In genomic region chr3:14837188-14837587, GRCh38 we compare ENCODE assay signal across 29 cellular contexts. TPM values are rescaled to one million over a fixed set of nuclear protein-coding genes. Genes with fewer than 3 reads are reported as not detected.
DNase-seq lines count a peak whose midpoint lies in the region; ATAC-seq, FAIRE-seq and TF ChIP-seq lines count a peak whose summit lies in the region.
"Had no signal": no experiment of that assay in that cellular context is flagged by ENCODE, and none has a peak within 500 bp of the region (broad histone marks: within the 10 kb centered on the region; RNA-seq: fewer than 3 reads in every experiment).

No MANE protein-coding gene starts in this region.

- no peak for ATAC-seq in heart left ventricle
- ATAC-seq in Right ventricle myocardium inferior, result no peak
- no peak for ATAC-seq in gastroesophageal sphincter
- ATAC-seq in stimulated activated effector memory CD8-positive, alpha-beta T cell treated with anti-CD3 and anti-CD28 coated beads, Interleukin-12 subunit alpha, Interleukin-12 subunit beta, amount 100 ng/mL, for 72 hours, result no peak
- ATAC-seq in HG03039 (IDR thresholded peaks at IDR 0.05; ENCODE audit: unreplicated experiment), result no peak
- ATAC-seq: A549; activated CD8-positive, alpha-beta T cell treated with anti-CD3 and anti-CD28 coated beads for 36 hours; activated naive CD8-positive, alpha-beta T cell treated with anti-CD3 and anti-CD28 coated beads, Interleukin-2, amount 50 U/mL, for 24 hours; CD8-positive, alpha-beta T cell; foreskin keratinocyte; stimulated activated naive B cell treated with anti-CD40 and anti-IgM and Interleukin-4, amounts not matched to agents 10 μg/mL and 1 μg/mL and 100 μg/mL, for 72 hours; T-cell had no signal

- H3K27ac ChIP-seq in heart left ventricle (peak overlapping the region in 11 of 12 donors; percentile 3 to 63 (median 44)), gastroesophageal sphincter (peak overlapping the region in 3 of 4 donors; percentile 46 to 52 (median 51)), uterus (peak overlapping the region; percentile 43 to 59)
- H3K27ac ChIP-seq: A549, foreskin keratinocyte, SJSA1, tibial artery had no signal

- FAIRE-seq in D721Med (lab: Jason Lieb, UNC), result no peak
- FAIRE-seq: A549, GM19239, islet of Langerhans had no signal

- H3K4me3 Mint-ChIP-seq in stimulated activated effector memory CD8-positive, alpha-beta T cell treated with anti-CD3 and anti-CD28 coated beads, Interleukin-12 subunit alpha, Interleukin-12 subunit beta, amount 100 ng/mL, for 72 hours, result no peak overlapping the region
- H3K4me3 Mint-ChIP-seq: activated CD8-positive, alpha-beta T cell treated with anti-CD3 and anti-CD28 coated beads for 36 hours; activated naive CD8-positive, alpha-beta T cell treated with anti-CD3 and anti-CD28 coated beads, Interleukin-2, amount 50 U/mL, for 24 hours; CD8-positive, alpha-beta T cell; HFFc6; stimulated activated naive B cell treated with anti-CD40 and anti-IgM and Interleukin-4, amounts not matched to agents 10 μg/mL and 1 μg/mL and 100 μg/mL, for 72 hours; T-cell had no signal

- no peaks in the 10 kb centered on the region for H3K4me1 Mint-ChIP-seq in stimulated activated effector memory CD8-positive, alpha-beta T cell treated with anti-CD3 and anti-CD28 coated beads, Interleukin-12 subunit alpha, Interleukin-12 subunit beta, amount 100 ng/mL, for 72 hours
- H3K4me1 Mint-ChIP-seq: activated naive CD8-positive, alpha-beta T cell treated with anti-CD3 and anti-CD28 coated beads, Interleukin-2, amount 50 U/mL, for 24 hours; stimulated activated naive B cell treated with anti-CD40 and anti-IgM and Interleukin-4, amounts not matched to agents 10 μg/mL and 1 μg/mL and 100 μg/mL, for 72 hours had no signal

- H3K9me3 Mint-ChIP-seq in stimulated activated effector memory CD8-positive, alpha-beta T cell treated with anti-CD3 and anti-CD28 coated beads, Interleukin-12 subunit alpha, Interleukin-12 subunit beta, amount 100 ng/mL, for 72 hours, result no peaks in the 10 kb centered on the region
- H3K9me3 Mint-ChIP-seq: activated CD8-positive, alpha-beta T cell treated with anti-CD3 and anti-CD28 coated beads for 36 hours; activated naive CD8-positive, alpha-beta T cell treated with anti-CD3 and anti-CD28 coated beads, Interleukin-2, amount 50 U/mL, for 24 hours; CD8-positive, alpha-beta T cell; HFFc6; stimulated activated naive B cell treated with anti-CD40 and anti-IgM and Interleukin-4, amounts not matched to agents 10 μg/mL and 1 μg/mL and 100 μg/mL, for 72 hours; T-cell had no signal

- WGBS in heart left ventricle, 4 donors, result 64 to 82% (median 70%) methylated on average over 8 of the region's 8 CpGs
- 73 to 74% methylated on average over 3 to 7 of the region's 8 CpGs for WGBS in gastroesophageal sphincter (ENCODE audit: low coverage in 1 of 2), 2 donors

- DNase-seq in heart left ventricle (no peak), Right ventricle myocardium inferior (ENCODE audit: missing footprints) (no peak), posterior vena cava (ENCODE audit: low spot score) (peak; percentile 48), uterus (no peak), D721Med (ENCODE audit: insufficient read length, low spot score) (no peak)
- DNase-seq in stimulated activated effector memory CD8-positive, alpha-beta T cell treated with anti-CD3 and anti-CD28 coated beads, Interleukin-12 subunit alpha, Interleukin-12 subunit beta, amount 100 ng/mL, for 72 hours (ENCODE audit: low spot score in 2 of 2), result no peak
- DNase-seq: activated CD8-positive, alpha-beta T cell treated with anti-CD3 and anti-CD28 coated beads for 36 hours; activated gamma-delta T cell; activated naive CD8-positive, alpha-beta T cell treated with anti-CD3 and anti-CD28 coated beads, Interleukin-2, amount 50 U/mL, for 24 hours; activated T-cell treated with anti-CD3 and anti-CD28 coated beads for 4 hours; CD8-positive, alpha-beta T cell; effector CD4-positive, alpha-beta T cell; erythroblast; foreskin keratinocyte; HFFc6; MG63; NCI-H2081 treated with DMSO at 0.1 percent for 48 hours; NCI-H446 treated with DMSO at 0.1 percent for 48 hours; occipital lobe; stimulated activated naive B cell treated with anti-CD40 and anti-IgM and Interleukin-4, amounts not matched to agents 10 μg/mL and 1 μg/mL and 100 μg/mL, for 72 hours; T-cell had no signal

- no peaks in the 10 kb centered on the region for H3K9me3 ChIP-seq in heart left ventricle
- no peaks in the 10 kb centered on the region for H3K9me3 ChIP-seq in gastroesophageal sphincter
- H3K9me3 ChIP-seq in uterus, result no peaks in the 10 kb centered on the region
- H3K9me3 ChIP-seq: A549, MG63, SJSA1, tibial artery had no signal

- H3K4me1 ChIP-seq in heart left ventricle (peaks cover 9 to 82% (median 62%) of the 10 kb centered on the region in 12 donors), gastroesophageal sphincter (peaks cover 0 to 63% (median 37%) of the 10 kb centered on the region in 3 donors), uterus (peaks cover 0 to 5% of the 10 kb centered on the region in 2 donors)
- H3K4me1 ChIP-seq: A549, foreskin keratinocyte, SJSA1 had no signal

- H3K36me3 ChIP-seq in heart left ventricle, result peaks cover 0 to under 1% (median 0%) of the 10 kb centered on the region in 9 donors
- H3K36me3 ChIP-seq in gastroesophageal sphincter, result no peaks in the 10 kb centered on the region
- H3K36me3 ChIP-seq in uterus, result no peaks in the 10 kb centered on the region
- H3K36me3 ChIP-seq: MG63, SJSA1, tibial artery had no signal

- intact Hi-C loops in heart left ventricle (cut with DNase I) (loop anchor here in 1 of 10 donors (5.0 kb wide), 1 partner anchor 110 kb away; no protein-coding TSS in a partner anchor), Right ventricle myocardium inferior (cut with DNase I) (no loop called here), posterior vena cava (cut with DNase I) (no loop called here), uterus (cut with DNase I; ENCODE audit: low total_unique reads) (no loop called here)

- TF ChIP-seq POLR2A in heart left ventricle (IDR thresholded peaks at IDR 0.05), result no peak
- no peak for TF ChIP-seq POLR2A in gastroesophageal sphincter (IDR thresholded peaks at IDR 0.05)
- no peak for TF ChIP-seq POLR2A in uterus (IDR thresholded peaks at IDR 0.05)

- H3K27me3 ChIP-seq in heart left ventricle, result no peaks in the 10 kb centered on the region
- H3K27me3 ChIP-seq in gastroesophageal sphincter, result peaks cover 16% of the 10 kb centered on the region
- no peaks in the 10 kb centered on the region for H3K27me3 ChIP-seq in uterus
- H3K27me3 ChIP-seq: MG63, tibial artery had no signal

- H3K27ac Mint-ChIP-seq in stimulated activated effector memory CD8-positive, alpha-beta T cell treated with anti-CD3 and anti-CD28 coated beads, Interleukin-12 subunit alpha, Interleukin-12 subunit beta, amount 100 ng/mL, for 72 hours, result no peak overlapping the region
- H3K27ac Mint-ChIP-seq: activated CD8-positive, alpha-beta T cell treated with anti-CD3 and anti-CD28 coated beads for 36 hours; activated naive CD8-positive, alpha-beta T cell treated with anti-CD3 and anti-CD28 coated beads, Interleukin-2, amount 50 U/mL, for 24 hours; CD8-positive, alpha-beta T cell; HFFc6; stimulated activated naive B cell treated with anti-CD40 and anti-IgM and Interleukin-4, amounts not matched to agents 10 μg/mL and 1 μg/mL and 100 μg/mL, for 72 hours; T-cell had no signal

- TF ChIP-seq CTCF in heart left ventricle (IDR thresholded peaks at IDR 0.05), result no peak
- TF ChIP-seq CTCF in gastroesophageal sphincter (IDR thresholded peaks at IDR 0.05), result no peak
- TF ChIP-seq CTCF in uterus (IDR thresholded peaks at IDR 0.05), result no peak
- TF ChIP-seq CTCF in D721Med (IDR thresholded peaks at IDR 0.05; ENCODE audit: insufficient read depth, missing control alignments), result no peak

- H3K36me3 Mint-ChIP-seq in stimulated activated effector memory CD8-positive, alpha-beta T cell treated with anti-CD3 and anti-CD28 coated beads, Interleukin-12 subunit alpha, Interleukin-12 subunit beta, amount 100 ng/mL, for 72 hours, result no peaks in the 10 kb centered on the region
- H3K36me3 Mint-ChIP-seq: CD8-positive, alpha-beta T cell; stimulated activated naive B cell treated with anti-CD40 and anti-IgM and Interleukin-4, amounts not matched to agents 10 μg/mL and 1 μg/mL and 100 μg/mL, for 72 hours; T-cell had no signal

- H3K4me3 ChIP-seq in heart left ventricle (no peak overlapping the region), gastroesophageal sphincter (no peak overlapping the region), uterus (no peak overlapping the region)
- H3K4me3 ChIP-seq: A549, MG63, SJSA1, tibial artery had no signal

- TF ChIP-seq EP300 in gastroesophageal sphincter (IDR thresholded peaks at IDR 0.05), result no peak

RNA-seq across cellular contexts. Expression of gene FGD5, which starts 18.4 kb away (rescaled TPM):
- 10 to 100 TPM; 10.2 to 22.5 (median 15.1) TPM for total RNA-seq in heart left ventricle
- 10 to 100 TPM in 1 of 2 donors, 1 to 10 TPM in 1; 6.4 to 12.8 TPM for polyA plus RNA-seq in heart left ventricle
- total RNA-seq in Right ventricle myocardium inferior, result 16.5 TPM
- total RNA-seq in gastroesophageal sphincter, result 10 to 100 TPM; 16.1 to 18.7 (median 17.3) TPM
- 10 to 100 TPM; 34.7 to 35.4 TPM for total RNA-seq in posterior vena cava
- total RNA-seq in uterus, result 10 to 100 TPM in 3 of 4 donors, 1 to 10 TPM in 1; 10.0 to 66.8 (median 19.2) TPM
- total RNA-seq: activated CD8-positive, alpha-beta T cell treated with anti-CD3 and anti-CD28 coated beads for 36 hours; CD8-positive, alpha-beta T cell; foreskin keratinocyte; HFFc6; myocyte; SJSA1 had no signal
- polyA plus RNA-seq: foreskin keratinocyte had no signal
